Comparison of ENCODE assay signal across 9 cellular contexts in genomic region chr4:27084685-27085356, GRCh38.
DNase-seq lines count a peak whose midpoint lies in the region; ATAC-seq and TF ChIP-seq lines count a peak whose summit lies in the region.
"Had no signal": no experiment of that assay in that cellular context is flagged by ENCODE, and none has a peak within 500 bp of the region (broad histone marks: within the 10 kb centered on the region; RNA-seq: fewer than 3 reads in every experiment).

No MANE protein-coding gene starts in this region.

- TF ChIP-seq CTCF in Peyer's patch (IDR thresholded peaks at IDR 0.05), result peak in 2 of 6 experiments; percentile 14 to 29
- TF ChIP-seq CTCF in tibial artery (IDR thresholded peaks at IDR 0.05), result no peak

- intact Hi-C loops in aorta (cut with DNase I) (no loop called here), tibial artery (cut with DNase I; ENCODE audit: low total_unique reads) (no loop called here)

- peaks cover 0 to 6% of the 10 kb centered on the region in 2 donors for H3K27me3 ChIP-seq in Peyer's patch
- H3K27me3 ChIP-seq in endocrine pancreas (ENCODE audit: control insufficient read depth, insufficient read depth, low read length), result peaks cover 3% of the 10 kb centered on the region
- H3K27me3 ChIP-seq in muscle layer of duodenum (ENCODE audit: low read depth, low read length), result no peaks in the 10 kb centered on the region
- H3K27me3 ChIP-seq in aorta (ENCODE audit: control insufficient read depth in 1 of 2, insufficient read depth in 2 of 2, low read length in 1 of 2), result peaks cover 0 to 1% of the 10 kb centered on the region in 2 donors
- H3K27me3 ChIP-seq in tibial artery, result peaks cover 0 to 36% of the 10 kb centered on the region in 2 donors

- ATAC-seq in aorta (ENCODE audit: low FRiP score) (no peak), GM21528 (IDR thresholded peaks at IDR 0.05; ENCODE audit: low FRiP score, unreplicated experiment) (no peak)

- H3K9ac ChIP-seq in endocrine pancreas (ENCODE audit: control insufficient read depth, insufficient read depth, low read length), result no peak overlapping the region

- H3K4me1 ChIP-seq in Peyer's patch (peaks cover 0 to 11% (median 0%) of the 10 kb centered on the region in 4 donors), endocrine pancreas (ENCODE audit: control insufficient read depth, insufficient read depth, low read length) (no peaks in the 10 kb centered on the region), muscle layer of duodenum (ENCODE audit: control insufficient read depth in 1 of 2, insufficient read depth in 2 of 2, low read length in 2 of 2) (peaks cover 0 to 16% of the 10 kb centered on the region in 2 donors), aorta (ENCODE audit: control insufficient read depth in 1 of 2, insufficient read depth in 2 of 2, low read length in 2 of 2) (no peaks in the 10 kb centered on the region), tibial artery (peaks cover 0 to 10% (median 2%) of the 10 kb centered on the region in 4 donors)

- H3K36me3 ChIP-seq in Peyer's patch, result no peaks in the 10 kb centered on the region
- no peaks in the 10 kb centered on the region for H3K36me3 ChIP-seq in endocrine pancreas (ENCODE audit: control insufficient read depth, insufficient read depth, low read length)
- H3K36me3 ChIP-seq in muscle layer of duodenum (ENCODE audit: control insufficient read depth in 1 of 2, insufficient read depth in 2 of 2, low read length in 2 of 2), result no peaks in the 10 kb centered on the region
- no peaks in the 10 kb centered on the region for H3K36me3 ChIP-seq in aorta (ENCODE audit: control insufficient read depth in 1 of 2, insufficient read depth in 2 of 2, low read length in 1 of 2)
- H3K36me3 ChIP-seq in tibial artery, result no peaks in the 10 kb centered on the region

- WGBS in aorta, 2 donors, result 3 to 7% methylated on average over 33 of the region's 33 CpGs

- H3K9me3 ChIP-seq in Peyer's patch, result no peaks in the 10 kb centered on the region
- H3K9me3 ChIP-seq in endocrine pancreas (ENCODE audit: control insufficient read depth, low read length), result no peaks in the 10 kb centered on the region
- no peaks in the 10 kb centered on the region for H3K9me3 ChIP-seq in muscle layer of duodenum (ENCODE audit: control insufficient read depth in 1 of 2, low read length in 2 of 2)
- no peaks in the 10 kb centered on the region for H3K9me3 ChIP-seq in aorta (ENCODE audit: control insufficient read depth, low read length)
- H3K9me3 ChIP-seq in tibial artery, result no peaks in the 10 kb centered on the region

- H3K27ac ChIP-seq in Peyer's patch (no peak overlapping the region), muscle layer of duodenum (ENCODE audit: low read length) (no peak overlapping the region), aorta (ENCODE audit: low read depth in 1 of 2, low read length in 2 of 2) (no peak overlapping the region), tibial artery (no peak overlapping the region)

- peak overlapping the region in 2 of 4 donors; percentile 25 to 34 for H3K4me3 ChIP-seq in Peyer's patch
- H3K4me3 ChIP-seq in endocrine pancreas (ENCODE audit: control insufficient read depth, insufficient read depth, low read length), result peak overlapping the region; percentile 48
- H3K4me3 ChIP-seq in muscle layer of duodenum (ENCODE audit: low read depth in 1 of 2, low read length in 2 of 2), result peak overlapping the region; percentile 40 to 57
- H3K4me3 ChIP-seq in aorta (ENCODE audit: low read length in 2 of 2), result peak overlapping the region; percentile 30 to 47
- peak overlapping the region in 1 of 2 donors; percentile 8 for H3K4me3 ChIP-seq in tibial artery

- no peak for TF ChIP-seq POLR2A in Peyer's patch (IDR thresholded peaks at IDR 0.05)

- DNase-seq in NCI-H2171 treated with DMSO at 0.1 percent for 48 hours (lab: John Stamatoyannopoulos, UW), result peak; percentile 11
- no peak for DNase-seq in NCI-H2171 (lab: John Stamatoyannopoulos, UW)
- DNase-seq in Peyer's patch, result peak in 2 of 3 donors; percentile 18 to 53
- DNase-seq in aorta, result peak in 1 of 2 donors; percentile 80
- no peak for DNase-seq in tibial artery
- DNase-seq: DND-41 had no signal

Comparison
In these comparisons a context has a peak if more than half of its experiments do, and no peak if none do; other contexts are left out.
1. DNase-seq: peak in NCI-H2171 treated with DMSO at 0.1 percent for 48 hours (single experiment) and Peyer's patch (2 of 3); none in NCI-H2171 (single experiment) and tibial artery (0 of 2).